ENCODE assay signal across 10 cellular contexts in the genomic region with DNA sequence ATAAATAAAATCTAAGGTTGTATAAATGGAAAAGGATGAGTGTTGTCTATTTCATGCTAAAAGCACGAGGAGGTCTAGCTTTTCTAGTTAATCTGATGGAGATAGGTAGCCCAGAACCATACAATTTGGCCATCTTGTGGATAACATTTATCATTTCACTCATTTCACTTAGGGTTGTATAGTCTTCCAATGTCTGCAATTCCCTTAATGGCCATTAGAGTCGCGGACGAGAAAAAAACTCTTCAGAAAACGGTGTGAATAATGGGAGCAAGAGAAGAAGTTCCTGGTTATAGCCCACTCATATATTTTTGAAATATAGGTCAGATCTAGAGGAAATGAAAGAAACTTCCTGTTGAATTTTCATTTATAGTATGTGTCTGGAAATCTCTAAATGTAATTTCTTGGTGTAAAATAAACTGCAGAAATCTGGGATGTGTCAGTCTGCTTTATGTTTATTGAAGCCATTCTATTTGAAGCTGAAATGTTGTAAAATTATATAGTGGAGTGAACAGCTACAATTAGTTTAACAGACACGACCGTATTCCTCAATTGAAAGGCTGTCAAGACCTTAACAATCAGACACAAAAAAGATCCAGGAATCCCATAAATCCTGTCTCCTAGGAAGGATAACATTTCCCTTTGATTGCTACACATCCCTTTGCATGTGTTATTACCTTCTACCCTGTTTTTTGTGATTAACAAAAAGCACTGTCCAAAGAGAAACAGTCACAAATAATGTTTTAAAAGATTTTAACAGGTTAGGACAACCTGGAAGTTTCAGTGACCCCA. TPM values are rescaled to one million over a fixed set of nuclear protein-coding genes. Genes with fewer than 3 reads are reported as not detected.
DNase-seq lines count a peak whose midpoint lies in the region; ATAC-seq and TF ChIP-seq lines count a peak whose summit lies in the region.
"Had no signal": no experiment of that assay in that cellular context is flagged by ENCODE, and none has a peak within 500 bp of the region (broad histone marks: within the 10 kb centered on the region; RNA-seq: fewer than 3 reads in every experiment).

No MANE protein-coding gene starts in this region.

- TF ChIP-seq EP300 in ovary (IDR thresholded peaks at IDR 0.05): no peak

- CTCF ChIA-PET in MCF 10A (lab: Yijun Ruan, JAX): interaction anchor here (0.6 to 5.0 kb wide), 10 partner anchors 9 to 197 kb away, joined by 3 to 45 read pairs (median 3); no protein-coding TSS in a partner anchor

- H3K36me3 Mint-ChIP-seq in MCF 10A (ENCODE audit: insufficient read depth, unreplicated experiment): no peaks in the 10 kb centered on the region

- H3K27me3 Mint-ChIP-seq in MCF 10A (ENCODE audit: insufficient read depth, unreplicated experiment): no peaks in the 10 kb centered on the region

- H3K4me3 ChIP-seq in breast epithelium: no peak overlapping the region
- H3K4me3 ChIP-seq in upper lobe of right lung: no peak overlapping the region
- H3K4me3 ChIP-seq in ovary: no peak overlapping the region
- H3K4me3 ChIP-seq: BLaER1 had no signal

- no peak for DNase-seq in breast epithelium (ENCODE audit: low spot score in 2 of 2)
- no peak for DNase-seq in MCF 10A (ENCODE audit: unreplicated experiment)
- DNase-seq in SIG-M5 (lab: John Stamatoyannopoulos, UW): peak; percentile 2
- DNase-seq in fibroblast of peridontal ligament (ENCODE audit: extremely low read depth): peak; percentile 27
- DNase-seq in upper lobe of right lung: no peak
- no peak for DNase-seq in ovary
- no peak for DNase-seq in sciatic nerve (ENCODE audit: low spot score)
- DNase-seq: stimulated activated CD4-positive, alpha-beta T cell treated with anti-CD3 and anti-CD28 coated beads, Interleukin-2, amount 100 ng/mL, for 48 hours had no signal

- no peaks in the 10 kb centered on the region for H3K9me3 Mint-ChIP-seq in MCF 10A (ENCODE audit: unreplicated experiment)

- TF ChIP-seq CTCF in breast epithelium (IDR thresholded peaks at IDR 0.05): peak in 2 of 3 donors; percentile 21 to 26
- no peak for TF ChIP-seq CTCF in MCF 10A (IDR thresholded peaks at IDR 0.05; ENCODE audit: unreplicated experiment)
- TF ChIP-seq CTCF in upper lobe of right lung (IDR thresholded peaks at IDR 0.05): peak; percentile 34
- no peak for TF ChIP-seq CTCF in ovary (IDR thresholded peaks at IDR 0.05)

- BruUV-seq in MCF 10A (replicated peaks; lab: Mats Ljungman, UMichigan): no TSS peak

- no peaks in the 10 kb centered on the region for H3K27me3 ChIP-seq in breast epithelium
- H3K27me3 ChIP-seq in upper lobe of right lung: no peaks in the 10 kb centered on the region
- no peaks in the 10 kb centered on the region for H3K27me3 ChIP-seq in ovary
- H3K27me3 ChIP-seq: BLaER1 had no signal

- H3K4me1 ChIP-seq in breast epithelium: no peaks in the 10 kb centered on the region
- no peaks in the 10 kb centered on the region for H3K4me1 ChIP-seq in upper lobe of right lung
- H3K4me1 ChIP-seq in ovary (ENCODE audit: insufficient read depth): no peaks in the 10 kb centered on the region

- WGBS in ovary, 3 donors: 69 to 70% (median 69%) methylated on average over 7 of the region's 7 CpGs

- no peak overlapping the region for H3K4me3 Mint-ChIP-seq in MCF 10A (ENCODE audit: unreplicated experiment)

- intact Hi-C loops in breast epithelium (cut with DNase I; ENCODE audit: low total_unique reads) (loop anchor here (5.0 kb wide), 1 partner anchor 1009 kb away; no protein-coding TSS in a partner anchor), MCF 10A (cut with micrococcal nuclease) (no loop called here), upper lobe of right lung (cut with DNase I) (no loop called here), ovary (cut with DNase I) (no loop called here), sciatic nerve (cut with DNase I) (no loop called here)

- no peak overlapping the region for H3K27ac Mint-ChIP-seq in MCF 10A (ENCODE audit: low read depth, unreplicated experiment)

- TF ChIP-seq POLR2A in breast epithelium (IDR thresholded peaks at IDR 0.05) (no peak), ovary (IDR thresholded peaks at IDR 0.05) (no peak)

- POLR2A ChIA-PET in MCF 10A (lab: Yijun Ruan, JAX): interaction anchor here (0.5 to 1.2 kb wide), 2 partner anchors 28 to 1847 kb away, joined by 3 read pairs; no protein-coding TSS in a partner anchor

- no peaks in the 10 kb centered on the region for H3K9me3 ChIP-seq in breast epithelium
- H3K9me3 ChIP-seq in upper lobe of right lung: no peaks in the 10 kb centered on the region
- no peaks in the 10 kb centered on the region for H3K9me3 ChIP-seq in ovary
- H3K9me3 ChIP-seq: BLaER1 had no signal

- no peaks in the 10 kb centered on the region for H3K36me3 ChIP-seq in breast epithelium
- no peaks in the 10 kb centered on the region for H3K36me3 ChIP-seq in upper lobe of right lung
- H3K36me3 ChIP-seq in ovary: no peaks in the 10 kb centered on the region
- H3K36me3 ChIP-seq: BLaER1 had no signal

- no peak for ATAC-seq in upper lobe of right lung
- ATAC-seq in GM21737 (IDR thresholded peaks at IDR 0.05; ENCODE audit: unreplicated experiment): no peak
- no peak for ATAC-seq in sciatic nerve

- no peaks in the 10 kb centered on the region for H3K4me1 Mint-ChIP-seq in MCF 10A (ENCODE audit: insufficient read depth, unreplicated experiment)

- H3K27ac ChIP-seq in breast epithelium (no peak overlapping the region), upper lobe of right lung (no peak overlapping the region), ovary (no peak overlapping the region)
- H3K27ac ChIP-seq: BLaER1 had no signal

RNA-seq across cellular contexts. Expression of a gene that starts 47.7 kb away (rescaled TPM):
- total RNA-seq in breast epithelium (10 to 100 TPM; 29.1 to 58.7 (median 50.5) TPM), MCF 10A (2022) (27.5 and 41.5 TPM in 2 replicates), upper lobe of right lung (64.6 TPM), ovary (10 to 100 TPM; 14.5 to 64.9 (median 28.1) TPM), sciatic nerve (42.8 TPM)
- 10 to 100 TPM; 46.0 to 76.5 TPM for polyA plus RNA-seq in ovary

Comparison
In these comparisons a context has a peak if more than half of its experiments do, and no peak if none do; other contexts are left out.
1. CTCF ChIP-seq: peak in breast epithelium (2 of 3) and upper lobe of right lung (single experiment); none in MCF 10A (single experiment) and ovary (0 of 3).
2. DNase-seq: peak in SIG-M5 (single experiment) and fibroblast of peridontal ligament (single experiment); none in breast epithelium (0 of 2), MCF 10A (single experiment), upper lobe of right lung (single experiment), ovary (0 of 5) and sciatic nerve (single experiment).